In the genomic region with DNA sequence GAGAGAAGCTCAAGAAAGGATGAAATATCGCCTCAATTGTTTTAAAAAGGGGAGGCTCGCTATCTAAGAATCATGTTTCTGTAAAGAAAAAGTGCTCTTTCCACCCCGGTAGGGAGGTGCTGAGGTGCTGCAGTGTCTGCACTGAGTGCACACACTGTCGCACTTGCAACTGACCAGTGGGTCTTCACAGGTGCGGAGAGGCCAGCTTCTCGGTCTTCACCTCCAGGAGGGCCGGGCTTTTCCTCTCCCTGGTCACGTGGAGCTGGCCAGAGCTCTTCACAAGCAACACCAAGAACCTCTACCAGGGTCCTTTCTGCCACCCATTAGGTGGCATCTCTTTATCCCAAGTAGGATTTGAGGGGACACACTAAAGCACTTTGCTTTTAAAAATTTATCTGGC, we compare ENCODE assay signal across 20 cellular contexts.
A peak's percentile ranks its signal among the peaks of the same experiment; 100 is the strongest.
DNase-seq lines count a peak whose midpoint lies in the region; FAIRE-seq and TF ChIP-seq lines count a peak whose summit lies in the region.
"Had no signal": no experiment of that assay in that cellular context is flagged by ENCODE, and none has a peak within 500 bp of the region (broad histone marks: within the 10 kb centered on the region; RNA-seq: fewer than 3 reads in every experiment).

No MANE protein-coding gene starts in this region.

- no peak overlapping the region for H3K4me3 Mint-ChIP-seq in nephron progenitor cell
- H3K4me3 Mint-ChIP-seq: CD4-positive, CD25-positive, alpha-beta regulatory T cell; CD8-positive, alpha-beta memory T cell; GM23338; H9 had no signal

- no peaks in the 10 kb centered on the region for H3K9me3 Mint-ChIP-seq in nephron progenitor cell
- H3K9me3 Mint-ChIP-seq: CD4-positive, CD25-positive, alpha-beta regulatory T cell; CD8-positive, alpha-beta memory T cell; GM23338; H9 had no signal

- POLR2A ChIA-PET in RWPE1 (lab: Yijun Ruan, JAX; ENCODE audit: low non-redundant PET): no interaction called here

- H3K4me3 ChIP-seq in BLaER1 treated with 17β-estradiol and CSF1 and Interleukin-3, amounts not matched to agents 10 nM and 100 nM: no peak overlapping the region
- H3K4me3 ChIP-seq: A549, GM12878, GM23338 had no signal

- TF ChIP-seq CTCF in RWPE1 (conservative IDR thresholded peaks at IDR 0.05; ENCODE audit: low read depth) (no peak), nephron progenitor cell (IDR thresholded peaks at IDR 0.05) (no peak)

- no peaks in the 10 kb centered on the region for H3K27me3 Mint-ChIP-seq in nephron progenitor cell (ENCODE audit: low read depth, poor library complexity)
- H3K27me3 Mint-ChIP-seq: CD8-positive, alpha-beta memory T cell had no signal

- CTCF ChIA-PET in RWPE1 (lab: Yijun Ruan, JAX): interaction anchor here (1.3 to 3.6 kb wide), 3 partner anchors 11 to 66 kb away, joined by 3 to 33 read pairs (median 7); no protein-coding TSS in a partner anchor

- H3K36me3 ChIP-seq in BLaER1 treated with 17β-estradiol and CSF1 and Interleukin-3, amounts not matched to agents 10 nM and 100 nM: peaks cover 80 to 92% (median 82%) of the 10 kb centered on the region in 11 experiments

- H3K36me3 Mint-ChIP-seq in nephron progenitor cell (ENCODE audit: low read depth): peaks cover 89% of the 10 kb centered on the region

- no peaks in the 10 kb centered on the region for H3K27me3 ChIP-seq in BLaER1 treated with 17β-estradiol and CSF1 and Interleukin-3, amounts not matched to agents 10 nM and 100 nM
- H3K27me3 ChIP-seq: BE2C had no signal

- peaks cover 35 to 89% (median 76%) of the 10 kb centered on the region in 10 experiments for H3K4me1 ChIP-seq in BLaER1 treated with 17β-estradiol and CSF1 and Interleukin-3, amounts not matched to agents 10 nM and 100 nM
- H3K4me1 ChIP-seq: A549 had no signal

- H4K20me1 ChIP-seq in BLaER1 treated with 17β-estradiol and CSF1 and Interleukin-3, amounts not matched to agents 10 nM and 100 nM: peaks cover 0 to 99% (median 74%) of the 10 kb centered on the region in 11 experiments; a peak in 19 of 22 replicates

- peak overlapping the region; percentile 75 for H3K27ac Mint-ChIP-seq in nephron progenitor cell
- H3K27ac Mint-ChIP-seq: GM23338, H9 had no signal

- H3K9me3 ChIP-seq in BLaER1 treated with 17β-estradiol and CSF1 and Interleukin-3, amounts not matched to agents 10 nM and 100 nM (replicated peaks in 1 of 11): no peaks in the 10 kb centered on the region
- H3K9me3 ChIP-seq: A549, BE2C had no signal

- H3K4me1 Mint-ChIP-seq in nephron progenitor cell: peaks cover 29% of the 10 kb centered on the region

- peak overlapping the region in 7 of 11 experiments; percentile 82 to 96 (median 90); a peak in 12 of 22 replicates for H3K4me2 ChIP-seq in BLaER1 treated with 17β-estradiol and CSF1 and Interleukin-3, amounts not matched to agents 10 nM and 100 nM
- H3K4me2 ChIP-seq: A549, GM23338 had no signal

- H3K27ac ChIP-seq in BLaER1 treated with 17β-estradiol and CSF1 and Interleukin-3, amounts not matched to agents 10 nM and 100 nM: peak overlapping the region in 1 of 11 experiments; percentile 79; a peak in 3 of 22 replicates
- peak overlapping the region; percentile 75 for H3K27ac ChIP-seq in RWPE1
- H3K27ac ChIP-seq: A549, C4-2B had no signal

- peak overlapping the region in 4 of 11 experiments; percentile 39 to 75 (median 64); a peak in 7 of 22 replicates for H3K9ac ChIP-seq in BLaER1 treated with 17β-estradiol and CSF1 and Interleukin-3, amounts not matched to agents 10 nM and 100 nM

- no peak for FAIRE-seq in RCC 7860 (lab: Jason Lieb, UNC)
- FAIRE-seq: A549, GM12878 had no signal

- no peak for DNase-seq in RWPE1 (ENCODE audit: low spot score)
- no peak for DNase-seq in nephron progenitor cell
- no peak for DNase-seq in RCC 7860 (ENCODE audit: low spot score)
- no peak for DNase-seq in DMS153 (lab: John Stamatoyannopoulos, UW)
- DNase-seq in NCI-H2081 (lab: John Stamatoyannopoulos, UW): no peak
- DNase-seq: 8988T; ACHN; AML-193; BE2C; CD4-positive, CD25-positive, alpha-beta regulatory T cell; DMS79; EL; GDM1; H9 had no signal
